In the genomic region with DNA sequence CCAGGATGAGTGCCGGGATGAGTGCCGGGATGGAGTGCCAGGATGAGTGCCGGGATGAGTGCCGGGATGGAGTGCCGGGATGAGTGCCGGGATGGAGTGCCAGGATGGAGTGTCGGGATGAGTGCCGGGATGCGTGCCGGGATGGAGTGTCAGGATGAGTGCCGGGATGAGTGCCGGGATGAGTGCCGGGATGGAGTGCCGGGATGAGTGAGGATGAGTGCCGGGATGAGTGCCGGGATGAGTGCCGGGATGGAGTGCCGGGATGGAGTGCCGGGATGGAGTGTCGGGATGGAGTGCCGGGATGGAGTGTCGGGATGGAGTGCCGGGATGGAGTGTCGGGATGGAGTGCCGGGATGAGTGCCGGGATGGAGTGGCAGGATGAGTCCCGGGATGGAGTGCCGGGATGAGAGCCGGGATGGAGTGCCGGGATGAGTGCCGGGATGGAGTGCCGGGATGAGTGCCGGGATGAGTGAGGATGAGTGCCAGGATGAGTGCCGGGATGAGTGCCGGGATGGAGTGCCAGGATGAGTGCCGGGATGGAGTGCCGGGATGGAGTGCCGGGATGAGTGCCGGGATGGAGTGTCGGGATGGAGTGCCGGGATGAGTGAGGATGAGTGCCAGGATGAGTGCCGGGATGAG, we compare ENCODE assay signal across 11 cellular contexts. TPM values are rescaled to one million over a fixed set of nuclear protein-coding genes. Genes with fewer than 3 reads are reported as not detected.
DNase-seq lines count a peak whose midpoint lies in the region; ATAC-seq, FAIRE-seq and TF ChIP-seq lines count a peak whose summit lies in the region.
"Not testable (repeated sequence)": the region's sequence is repeated elsewhere in the genome, so short reads cannot be mapped to it uniquely, and the experiment has no call there.
"Had no signal": no experiment of that assay in that cellular context is flagged by ENCODE, and none has a peak within 500 bp of the region (broad histone marks: within the 10 kb centered on the region; RNA-seq: fewer than 3 reads in every experiment).

No MANE protein-coding gene starts in this region.

- WGBS in GM12878 (ENCODE audit: insufficient coverage, insufficient replicate concordance, low lambda C conversion rate, missing lambda C conversion rate): 89% methylated on average over 13 of the region's 42 CpGs

- H3K4me1 ChIP-seq in GM12878 (ENCODE audit: control insufficient read depth, insufficient read depth, low read length): not testable (repeated sequence)

- H3K4me2 ChIP-seq in GM12878 (ENCODE audit: control insufficient read depth, insufficient read depth): not testable (repeated sequence)

- not testable (repeated sequence) for TF ChIP-seq POLR2A in GM12878 (IDR thresholded peaks at IDR 0.05; ENCODE audit: low read depth, low read length)

- H3K4me1 Mint-ChIP-seq in activated CD4-positive, alpha-beta T cell treated with anti-CD3 and anti-CD28 coated beads for 36 hours; activated CD8-positive, alpha-beta T cell treated with anti-CD3 and anti-CD28 coated beads, Interleukin-2, amount 10 ng/mL, durations not matched to agents 7 days and 5 days (ENCODE audit: low read depth); immature natural killer cell; natural killer cell treated with Interleukin-12 subunit alpha and Interleukin-12 subunit beta and Interleukin-15 and Interleukin-18, amount 100 ng/mL, for 72 hours (ENCODE audit: low read depth in 2 of 2): not testable (repeated sequence)

- H3K36me3 ChIP-seq in GM12878 (ENCODE audit: control insufficient read depth in 2 of 2, insufficient read depth in 2 of 2, low read length in 1 of 2): not testable (repeated sequence)

- not testable (repeated sequence) for H3K4me3 ChIP-seq in Jurkat, Clone E6-1 (ENCODE audit: low read length); GM12878

- H3K36me3 Mint-ChIP-seq in activated CD4-positive, alpha-beta T cell treated with anti-CD3 and anti-CD28 coated beads for 36 hours (ENCODE audit: low read depth); activated CD8-positive, alpha-beta T cell treated with anti-CD3 and anti-CD28 coated beads, Interleukin-2, amount 10 ng/mL, durations not matched to agents 7 days and 5 days (ENCODE audit: low read depth); immature natural killer cell; natural killer cell treated with Interleukin-12 subunit alpha and Interleukin-12 subunit beta and Interleukin-15 and Interleukin-18, amount 100 ng/mL, for 72 hours: not testable (repeated sequence)

- not testable (repeated sequence) for H3K9me3 Mint-ChIP-seq in activated CD4-positive, alpha-beta T cell treated with anti-CD3 and anti-CD28 coated beads for 36 hours (ENCODE audit: low read depth); activated CD8-positive, alpha-beta T cell treated with anti-CD3 and anti-CD28 coated beads, Interleukin-2, amount 10 ng/mL, durations not matched to agents 7 days and 5 days (ENCODE audit: insufficient read depth); natural killer cell treated with Interleukin-12 subunit alpha and Interleukin-12 subunit beta and Interleukin-15 and Interleukin-18, amount 100 ng/mL, for 72 hours
- peaks cover 2 to 12% (median 7%) of the 10 kb centered on the region in 6 donors for H3K9me3 Mint-ChIP-seq in immature natural killer cell

- FAIRE-seq in GM12878 (lab: Jason Lieb, UNC): not testable (repeated sequence)

- DNase-seq in Jurkat, Clone E6-1 (ENCODE audit: low read depth, low spot score): peak; percentile 32
- peak; percentile 65 for DNase-seq in activated CD4-positive, alpha-beta T cell treated with anti-CD3 and anti-CD28 coated beads for 36 hours
- DNase-seq in activated CD8-positive, alpha-beta T cell treated with anti-CD3 and anti-CD28 coated beads, Interleukin-2, amount 10 ng/mL, durations not matched to agents 7 days and 5 days: peak; percentile 39
- DNase-seq in activated effector memory CD4-positive, alpha-beta T cell treated with anti-CD3 and anti-CD28 coated beads, Interleukin-2, amount 50 U/mL, for 16 hours: peak; percentile 67
- not testable (repeated sequence) for DNase-seq in GM12878 (ENCODE audit: low read depth, low spot score); natural killer cell treated with Interleukin-12 subunit alpha and Interleukin-12 subunit beta and Interleukin-15 and Interleukin-18, amount 100 ng/mL, for 72 hours (ENCODE audit: low spot score)
- DNase-seq in immature natural killer cell (peak in 2 of 3 donors; percentile 26 to 35), ureter (ENCODE audit: low spot score) (peak; percentile 36)

- TF ChIP-seq EP300 in GM12878 (IDR thresholded peaks at IDR 0.05; ENCODE audit: borderline replicate concordance in 1 of 2, control insufficient read depth in 1 of 2, low read depth in 2 of 2, low read length in 2 of 2): not testable (repeated sequence)

- not testable (repeated sequence) for H3K9ac ChIP-seq in GM12878 (ENCODE audit: control insufficient read depth, insufficient read depth, low read length)

- CTCF ChIA-PET in activated CD4-positive, alpha-beta T cell treated with anti-CD3 and anti-CD28 coated beads for 36 hours (lab: Charles Lee); activated CD8-positive, alpha-beta T cell treated with anti-CD3 and anti-CD28 coated beads, Interleukin-2, amount 10 ng/mL, durations not matched to agents 7 days and 5 days (lab: Charles Lee); GM12878 (lab: Yijun Ruan, JAX): not testable (repeated sequence)

- not testable (repeated sequence) for BruUV-seq in GM12878 (replicated peaks; lab: Mats Ljungman, UMichigan)

- not testable (repeated sequence) for TF ChIP-seq RAD21 in GM12878 (IDR thresholded peaks at IDR 0.05; ENCODE audit: insufficient read depth, low read depth, low read length)

- H3K27ac Mint-ChIP-seq in activated CD4-positive, alpha-beta T cell treated with anti-CD3 and anti-CD28 coated beads for 36 hours: not testable (repeated sequence)
- H3K27ac Mint-ChIP-seq in activated CD8-positive, alpha-beta T cell treated with anti-CD3 and anti-CD28 coated beads, Interleukin-2, amount 10 ng/mL, durations not matched to agents 7 days and 5 days: peak overlapping the region; percentile 43
- H3K27ac Mint-ChIP-seq in immature natural killer cell: peak overlapping the region in 3 of 6 donors; percentile 55 to 98 (median 87)
- H3K27ac Mint-ChIP-seq in natural killer cell treated with Interleukin-12 subunit alpha and Interleukin-12 subunit beta and Interleukin-15 and Interleukin-18, amount 100 ng/mL, for 72 hours: peak overlapping the region; percentile 99 to 100

- not testable (repeated sequence) for H3K4me3 Mint-ChIP-seq in activated CD4-positive, alpha-beta T cell treated with anti-CD3 and anti-CD28 coated beads for 36 hours; activated CD8-positive, alpha-beta T cell treated with anti-CD3 and anti-CD28 coated beads, Interleukin-2, amount 10 ng/mL, durations not matched to agents 7 days and 5 days; natural killer cell treated with Interleukin-12 subunit alpha and Interleukin-12 subunit beta and Interleukin-15 and Interleukin-18, amount 100 ng/mL, for 72 hours
- H3K4me3 Mint-ChIP-seq in immature natural killer cell: peak overlapping the region in 1 of 5 donors; percentile 27

- RAD21 ChIA-PET in GM12878 (lab: Charles Lee; ENCODE audit: unreplicated experiment): not testable (repeated sequence)

- not testable (repeated sequence) for H3K27me3 Mint-ChIP-seq in activated CD4-positive, alpha-beta T cell treated with anti-CD3 and anti-CD28 coated beads for 36 hours; activated CD8-positive, alpha-beta T cell treated with anti-CD3 and anti-CD28 coated beads, Interleukin-2, amount 10 ng/mL, durations not matched to agents 7 days and 5 days (ENCODE audit: low read depth); natural killer cell treated with Interleukin-12 subunit alpha and Interleukin-12 subunit beta and Interleukin-15 and Interleukin-18, amount 100 ng/mL, for 72 hours
- peaks cover 41 to 56% (median 44%) of the 10 kb centered on the region in 3 donors for H3K27me3 Mint-ChIP-seq in immature natural killer cell (ENCODE audit: low read depth in 3 of 3)

- H3K79me2 ChIP-seq in GM12878 (ENCODE audit: control insufficient read depth, insufficient read depth, low read length): not testable (repeated sequence)

- not testable (repeated sequence) for H2AFZ ChIP-seq in GM12878 (ENCODE audit: control insufficient read depth, low read depth, low read length)

- H3K27ac ChIP-seq in GM12878 (ENCODE audit: control insufficient read depth, insufficient read depth): not testable (repeated sequence)

- SMC1A ChIA-PET in GM12878 (lab: Charles Lee; ENCODE audit: uncharacterized antibody, unreplicated experiment): not testable (repeated sequence)

- TF ChIP-seq CTCF in GM12878 (IDR thresholded peaks at IDR 0.05 in 2 of 3, conservative IDR thresholded peaks at IDR 0.05 in 1 of 3; ENCODE audit: control insufficient read depth in 2 of 3, extremely low read depth in 1 of 3, insufficient read depth in 1 of 3, low read depth in 3 of 3, low read length in 3 of 3): not testable (repeated sequence)

- not testable (repeated sequence) for H3K27me3 ChIP-seq in GM12878 (replicated peaks in 1 of 2; ENCODE audit: control insufficient read depth in 2 of 2, insufficient read depth in 2 of 2, low read length in 1 of 2)

- intact Hi-C loops in activated CD4-positive, alpha-beta T cell treated with anti-CD3 and anti-CD28 coated beads for 36 hours (cut with DNase I, micrococcal nuclease): loop anchor here (5.0 to 10.0 kb wide), 3 partner anchors 451 to 731 kb away; no protein-coding TSS in a partner anchor
- intact Hi-C loops in GM12878 (cut with micrococcal nuclease; ENCODE audit: unreplicated experiment): not testable (repeated sequence)

- not testable (repeated sequence) for H3K9me3 ChIP-seq in GM12878 (replicated peaks; ENCODE audit: control insufficient read depth, insufficient read depth, low read length)

- H4K20me1 ChIP-seq in GM12878 (ENCODE audit: control insufficient read depth, insufficient read depth): not testable (repeated sequence)

- POLR2A ChIA-PET in activated CD4-positive, alpha-beta T cell treated with anti-CD3 and anti-CD28 coated beads for 36 hours (lab: Charles Lee); activated CD8-positive, alpha-beta T cell treated with anti-CD3 and anti-CD28 coated beads, Interleukin-2, amount 10 ng/mL, durations not matched to agents 7 days and 5 days (lab: Charles Lee); GM12878 (lab: Charles Lee): not testable (repeated sequence)

- in situ Hi-C loops in GM12878 (cut with MboI): not testable (repeated sequence)

- not testable (repeated sequence) for ATAC-seq in activated CD4-positive, alpha-beta T cell treated with anti-CD3 and anti-CD28 coated beads for 36 hours; activated CD8-positive, alpha-beta T cell treated with anti-CD3 and anti-CD28 coated beads, Interleukin-2, amount 10 ng/mL, durations not matched to agents 7 days and 5 days; GM12878; natural killer cell treated with Interleukin-12 subunit alpha and Interleukin-12 subunit beta and Interleukin-15 and Interleukin-18, amount 100 ng/mL, for 72 hours

RNA-seq across cellular contexts. Expression of a gene that starts 52.1 kb away (rescaled TPM):
- polyA plus RNA-seq in Jurkat, Clone E6-1 (2012; ENCODE audit: insufficient read depth, insufficient read length): not detected
- total RNA-seq in activated CD4-positive, alpha-beta T cell treated with anti-CD3 and anti-CD28 coated beads for 36 hours: not detected
- not detected for total RNA-seq in activated CD8-positive, alpha-beta T cell treated with anti-CD3 and anti-CD28 coated beads, Interleukin-2, amount 10 ng/mL, durations not matched to agents 7 days and 5 days
- not detected in 2 replicates for total RNA-seq in GM12878 (2013; cell fraction: nucleolus; rRNA removed)
- total RNA-seq in GM12878 (2014; rRNA removed) (not detected in 2 replicates), GM12878 (2014; rRNA removed; fragmentation: Illumina TruSeq; extraction: Trizol) (not detected in 2 replicates), GM12878 (2021) (not detected in 2 replicates), ureter (not detected)
- not detected for polyA plus RNA-seq in GM12878 (2011; ENCODE audit: low read depth)
- polyA plus RNA-seq in GM12878 (2011; rRNA removed) (not detected in 2 replicates), GM12878 (2014; fragmentation: Illumina TruSeq; extraction: Trizol) (not detected in 2 replicates), GM12878 (2014; fragmentation: Nextera tagmentation; extraction: Ambion mirVana) (not detected), GM12878 (2014; rRNA removed) (not detected in 2 replicates), GM12878 (2016; fragmentation: Nextera tagmentation; extraction: Ambion mirVana) (not detected), immature natural killer cell (not detected)
- polyA plus RNA-seq in GM12878 (2011; cell fraction: cytosol; rRNA removed): not detected in 2 replicates
- polyA plus RNA-seq in GM12878 (2011; cell fraction: nucleus; rRNA removed): not detected in 2 replicates
- not detected in 2 replicates for polyA plus RNA-seq in GM12878 (2012)
- polyA minus RNA-seq in GM12878 (2011; rRNA and poly(A)+ RNA removed): not detected in 2 replicates
- not detected in 2 replicates for polyA minus RNA-seq in GM12878 (2011; cell fraction: cytosol; rRNA and poly(A)+ RNA removed)
- not detected in 2 replicates for polyA minus RNA-seq in GM12878 (2011; cell fraction: nucleus; rRNA and poly(A)+ RNA removed)
- not detected for total RNA-seq in natural killer cell treated with Interleukin-12 subunit alpha and Interleukin-12 subunit beta and Interleukin-15 and Interleukin-18, amount 100 ng/mL, for 72 hours
- total RNA-seq: LHCN-M2, PC-3 had no signal
- polyA plus RNA-seq: IgD-negative memory B cell had no signal
